14 cellular contexts compared by ENCODE assay signal in genomic region chr16:85859818-85860125, GRCh38.
"Had no signal": no experiment of that assay in that cellular context is flagged by ENCODE, and none has a peak within 500 bp of the region (broad histone marks: within the 10 kb centered on the region; RNA-seq: fewer than 3 reads in every experiment).

No MANE protein-coding gene starts in this region.

- H3K36me3 ChIP-seq: pancreas, thyroid gland had no signal

- H3K4me3 ChIP-seq: pancreas, thyroid gland had no signal

- H3K27ac Mint-ChIP-seq: activated CD4-positive, alpha-beta memory T cell treated with anti-CD3 and anti-CD28 coated beads for 36 hours; activated naive CD8-positive, alpha-beta T cell treated with anti-CD3 and anti-CD28 coated beads, Interleukin-2, amount 10 ng/mL, durations not matched to agents 7 days and 5 days; activated T-cell treated with anti-CD3 and anti-CD28 coated beads, Interleukin-2, amount 50 U/mL, for 72 hours had no signal

- H3K27ac ChIP-seq: pancreas, thyroid gland had no signal

- H3K4me1 Mint-ChIP-seq: neural crest cell had no signal

- H3K9me3 Mint-ChIP-seq: neural crest cell had no signal

- H3K4me3 Mint-ChIP-seq: activated CD4-positive, alpha-beta memory T cell treated with anti-CD3 and anti-CD28 coated beads for 36 hours; activated naive CD8-positive, alpha-beta T cell treated with anti-CD3 and anti-CD28 coated beads, Interleukin-2, amount 10 ng/mL, durations not matched to agents 7 days and 5 days; activated T-cell treated with anti-CD3 and anti-CD28 coated beads, Interleukin-2, amount 50 U/mL, for 72 hours; neural crest cell had no signal

- DNase-seq: activated gamma-delta T cell treated with Interleukin-2 at 50 U/mL for 16 hours; activated naive CD8-positive, alpha-beta T cell treated with anti-CD3 and anti-CD28 coated beads, Interleukin-2, amount 10 ng/mL, durations not matched to agents 7 days and 5 days; activated T-cell treated with anti-CD3 and anti-CD28 coated beads, Interleukin-2, amount 50 U/mL, for 72 hours; anterior cingulate cortex; cerebellar nuclear complex; dermis blood vessel endothelial cell; erythroblast; kidney glomerular epithelial cell; stimulated activated CD4-positive, alpha-beta T cell treated with anti-CD3 and anti-CD28 coated beads, Interleukin-15, amount 100 ng/mL, for 24 hours; stimulated activated CD4-positive, alpha-beta T cell treated with anti-CD3 and anti-CD28 coated beads, Interleukin-4, amount 100 ng/mL, for 4 hours; thyroid gland had no signal

- H3K4me1 ChIP-seq: pancreas, thyroid gland had no signal

- H3K27me3 ChIP-seq: pancreas, thyroid gland had no signal

- H3K9me3 ChIP-seq: pancreas, thyroid gland had no signal

- H3K36me3 Mint-ChIP-seq: activated CD4-positive, alpha-beta memory T cell treated with anti-CD3 and anti-CD28 coated beads for 36 hours; activated naive CD8-positive, alpha-beta T cell treated with anti-CD3 and anti-CD28 coated beads, Interleukin-2, amount 10 ng/mL, durations not matched to agents 7 days and 5 days had no signal
